In genomic region chr1:9128161-9128519, GRCh38 we compare ENCODE assay signal across 8 cellular contexts. TPM values are rescaled to one million over a fixed set of nuclear protein-coding genes. Genes with fewer than 3 reads are reported as not detected.
DNase-seq lines count a peak whose midpoint lies in the region; ATAC-seq and FAIRE-seq lines count a peak whose summit lies in the region.

No MANE protein-coding gene starts in this region.

- no peaks in the 10 kb centered on the region for H3K27me3 Mint-ChIP-seq in central memory CD8-positive, alpha-beta T cell

- peak overlapping the region; percentile 88 for H3K4me3 Mint-ChIP-seq in central memory CD8-positive, alpha-beta T cell

- H3K9me3 Mint-ChIP-seq in central memory CD8-positive, alpha-beta T cell = no peaks in the 10 kb centered on the region

- no peaks in the 10 kb centered on the region for H3K27me3 ChIP-seq in mononuclear cell (ENCODE audit: insufficient read depth, low read length)

- H3K9me3 ChIP-seq in mononuclear cell (ENCODE audit: low read depth, low read length) = no peaks in the 10 kb centered on the region

- H3K27ac Mint-ChIP-seq in central memory CD8-positive, alpha-beta T cell (ENCODE audit: low read depth) = peak overlapping the region; percentile 79

- FAIRE-seq in RCC 7860 (lab: Jason Lieb, UNC) = no peak

- H3K4me1 Mint-ChIP-seq in central memory CD8-positive, alpha-beta T cell = peaks cover 6% of the 10 kb centered on the region

- H3K4me1 ChIP-seq in mononuclear cell (ENCODE audit: insufficient read depth, low read length) = peaks cover 34% of the 10 kb centered on the region

- peak overlapping the region; percentile 47 for H3K4me3 ChIP-seq in mononuclear cell (ENCODE audit: low read length)

- peak; percentile 23 for DNase-seq in CD1c-positive myeloid dendritic cell (ENCODE audit: extremely low spot score)
- peak; percentile 33 for DNase-seq in HK-2 (ENCODE audit: unreplicated experiment)
- DNase-seq in central memory CD8-positive, alpha-beta T cell (ENCODE audit: low spot score in 2 of 2) = no peak
- no peak for DNase-seq in amniotic stem cell (lab: John Stamatoyannopoulos, UW)
- DNase-seq in stimulated activated CD4-positive, alpha-beta T cell treated with anti-CD3 and anti-CD28 coated beads, Interleukin-4, amount 100 ng/mL, for 4 hours = no peak
- no peak for DNase-seq in globus pallidus (ENCODE audit: low spot score)
- DNase-seq in RCC 7860 (ENCODE audit: low spot score) = no peak

- no peak for ATAC-seq in central memory CD8-positive, alpha-beta T cell (replicated peaks; ENCODE audit: extremely low read depth, poor library complexity, severe bottlenecking)

- peaks cover 8% of the 10 kb centered on the region for H3K36me3 Mint-ChIP-seq in central memory CD8-positive, alpha-beta T cell (ENCODE audit: insufficient read depth)

RNA-seq across cellular contexts. Expression of gene GPR157, which starts 0.8 kb away (rescaled TPM):
- 2.0 TPM for total RNA-seq in mononuclear cell

RNA-seq across cellular contexts. Expression of gene SLC2A5, which starts 58.7 kb away (rescaled TPM):
- 0.73 TPM for total RNA-seq in mononuclear cell

Comparison
In these comparisons a context has a peak if more than half of its experiments do, and no peak if none do; other contexts are left out.
1. DNase-seq: peak in CD1c-positive myeloid dendritic cell (single experiment) and HK-2 (single experiment); none in central memory CD8-positive, alpha-beta T cell (0 of 2), amniotic stem cell (single experiment), stimulated activated CD4-positive, alpha-beta T cell treated with anti-CD3 and anti-CD28 coated beads, Interleukin-4, amount 100 ng/mL, for 4 hours (0 of 2), globus pallidus (single experiment) and RCC 7860 (single experiment).